9 cellular contexts compared by ENCODE assay signal in genomic region chr15:73703601-73704000, GRCh38. TPM values are rescaled to one million over a fixed set of nuclear protein-coding genes. Genes with fewer than 3 reads are reported as not detected.
"Had no signal": no experiment of that assay in that cellular context is flagged by ENCODE, and none has a peak within 500 bp of the region (broad histone marks: within the 10 kb centered on the region; RNA-seq: fewer than 3 reads in every experiment).

No MANE protein-coding gene starts in this region.

RNA-seq across cellular contexts. Expression of gene CD276, which starts 19.4 kb away (rescaled TPM):
- total RNA-seq: activated CD8-positive, alpha-beta T cell treated with anti-CD3 and anti-CD28 coated beads, Interleukin-2, amount 10 ng/mL, durations not matched to agents 7 days and 5 days had no signal

RNA-seq across cellular contexts. Expression of gene INSYN1, which starts 49.5 kb away (rescaled TPM):
- total RNA-seq: activated B cell treated with CpG ODN at 0.5 μM for 24 hours; activated CD8-positive, alpha-beta memory T cell treated with anti-CD3 and anti-CD28 coated beads for 36 hours; activated CD8-positive, alpha-beta memory T cell treated with anti-CD3 and anti-CD28 coated beads, Interleukin-2, amount 10 ng/mL, durations not matched to agents 7 days and 5 days; activated CD8-positive, alpha-beta T cell treated with anti-CD3 and anti-CD28 coated beads, Interleukin-2, amount 10 ng/mL, durations not matched to agents 7 days and 5 days; activated naive CD4-positive, alpha-beta T cell treated with anti-CD3 and anti-CD28 coated beads for 36 hours; activated naive CD8-positive, alpha-beta T cell treated with anti-CD3 and anti-CD28 coated beads for 36 hours; activated T-helper 1 cell treated with anti-CD3 and anti-CD28 coated beads, Interleukin-12 subunit alpha, Interleukin-12 subunit beta, Interleukin-2, Interleukin-4 antibody, amounts not matched to agents 30 ng/mL and 10 ng/mL and 1 ng/mL, durations not matched to agents 14 hours and 24 hours and 36 hours; activated T-helper 2 cell treated with anti-CD3 and anti-CD28 coated beads, Interferon-gamma antibody, Interleukin-2, Interleukin-4, amounts not matched to agents 10 μg/mL and 5 μg/mL and 100 μg/mL, durations not matched to agents 14 hours and 24 hours and 36 hours; T-helper 1 cell treated with Interleukin-12 subunit alpha and Interleukin-12 subunit beta and Interleukin-4 antibody, amounts not matched to agents 30 ng/mL and 1 ng/mL, for 36 hours had no signal
